In the genomic region with DNA sequence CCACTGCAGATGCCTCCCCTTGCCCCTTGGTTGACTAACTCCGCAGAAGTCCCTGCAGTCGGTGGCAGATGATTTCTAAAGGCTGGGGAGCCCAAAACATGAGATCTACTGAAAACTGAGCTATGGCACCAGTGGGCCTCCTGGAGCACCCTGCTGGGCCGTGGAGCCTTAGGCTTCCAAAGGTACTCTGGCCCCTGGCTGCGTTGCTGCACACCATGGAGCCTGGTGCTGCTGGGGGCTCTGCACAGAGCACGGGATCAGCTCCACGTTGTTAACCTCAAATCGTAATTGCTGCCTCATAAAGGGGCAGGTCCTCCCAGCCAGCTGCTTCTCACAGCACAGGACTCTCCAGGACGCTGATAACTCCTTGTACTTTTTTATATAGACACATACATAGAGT, we compare ENCODE assay signal across 25 cellular contexts.
DNase-seq lines count a peak whose midpoint lies in the region; FAIRE-seq and TF ChIP-seq lines count a peak whose summit lies in the region.
"Had no signal": no experiment of that assay in that cellular context is flagged by ENCODE, and none has a peak within 500 bp of the region (broad histone marks: within the 10 kb centered on the region; RNA-seq: fewer than 3 reads in every experiment).

No MANE protein-coding gene starts in this region.

- CTCF ChIA-PET in H1 (lab: Charles Lee; ENCODE audit: partially characterized antibody) = interaction anchor here (0.6 to 2.3 kb wide), 5 partner anchors 9 to 1363 kb away, joined by 3 to 7 read pairs (median 3); no protein-coding TSS in a partner anchor

- 89% methylated on average over 8 of the region's 8 CpGs; no CpG with 5 or more reads in 1 of the 2 experiments for WGBS in H1 (ENCODE audit: extremely low coverage in 1 of 2, insufficient coverage in 1 of 2, insufficient read length in 1 of 2, insufficient replicate concordance in 2 of 2, low coverage in 1 of 2, low lambda C conversion rate in 2 of 2, missing lambda C conversion rate in 1 of 2), 2 experiments
- WGBS in neuronal stem cell (ENCODE audit: extremely low coverage in 2 of 2, insufficient read length in 2 of 2, insufficient replicate concordance in 1 of 2), 2 donors = no CpG with 5 or more reads among the region's 8 CpGs

- H4K91ac ChIP-seq in H1 (replicated peaks; ENCODE audit: insufficient read length, low read length) (no peak overlapping the region), neuronal stem cell (ENCODE audit: low read depth, low read length, poor library complexity) (no peak overlapping the region)

- DNase-seq in NCI-H2227 (lab: John Stamatoyannopoulos, UW; ENCODE audit: unreplicated experiment) = peak; percentile 45
- no peak for DNase-seq in NCI-H2227 treated with DMSO at 0.1 percent for 48 hours (lab: John Stamatoyannopoulos, UW)
- DNase-seq in H1 (ENCODE audit: low read depth in 1 of 2, low spot score in 2 of 2) = no peak
- DNase-seq in neuronal stem cell (ENCODE audit: low spot score) = no peak
- peak; percentile 16 for DNase-seq in retina
- DNase-seq in NCI-H524 treated with DMSO at 0.1 percent for 48 hours (lab: John Stamatoyannopoulos, UW) = no peak
- DNase-seq in DMS53 (lab: John Stamatoyannopoulos, UW) = no peak
- DNase-seq in Peyer's patch = no peak
- DNase-seq: AML-193; Caco-2; Calu3; CD4-positive, alpha-beta T cell; CD8-positive, alpha-beta T cell; DMS79; DND-41; EL; GDM1 had no signal

- H4K5ac ChIP-seq in H1 (ENCODE audit: insufficient read length, low read depth, low read length) = no peak overlapping the region

- no peaks in the 10 kb centered on the region for H3K79me1 ChIP-seq in H1 (ENCODE audit: low read depth, low read length)
- no peaks in the 10 kb centered on the region for H3K79me1 ChIP-seq in neuronal stem cell (ENCODE audit: low read depth, low read length)

- H2BK5ac ChIP-seq in H1 (ENCODE audit: low read depth, low read length) (no peak overlapping the region), neuronal stem cell (ENCODE audit: low read length) (no peak overlapping the region)

- H4K8ac ChIP-seq in H1 (ENCODE audit: extremely low read depth, insufficient read depth, low read length) = peak overlapping the region; percentile 51; the same call in 1 of the 2 replicates
- H4K8ac ChIP-seq in neuronal stem cell (ENCODE audit: low read depth, low read length) = peak overlapping the region; percentile 72

- no peak overlapping the region for H3K14ac ChIP-seq in H1 (ENCODE audit: insufficient read length)
- no peak overlapping the region for H3K14ac ChIP-seq in neuronal stem cell (ENCODE audit: low read length)

- H3K27me3 ChIP-seq in H1 (replicated peaks in 1 of 4; ENCODE audit: control insufficient read depth in 3 of 4, extremely low read depth in 1 of 4, insufficient read depth in 3 of 4, low read length in 3 of 4) = no peaks in the 10 kb centered on the region
- no peaks in the 10 kb centered on the region for H3K27me3 ChIP-seq in neuronal stem cell (ENCODE audit: control insufficient read depth in 3 of 3, insufficient read depth in 3 of 3, low read depth in 1 of 3, low read length in 3 of 3)
- no peaks in the 10 kb centered on the region for H3K27me3 ChIP-seq in Peyer's patch
- H3K27me3 ChIP-seq: BLaER1 treated with 17β-estradiol and CSF1 and Interleukin-3, amounts not matched to agents 10 nM and 100 nM had no signal

- H3K23me2 ChIP-seq in H1 (ENCODE audit: low read depth, low read length) = no peaks in the 10 kb centered on the region

- H4K20me1 ChIP-seq in H1 (replicated peaks in 1 of 2; ENCODE audit: control insufficient read depth in 1 of 2, insufficient read depth in 2 of 2, low read length in 2 of 2) = no peaks in the 10 kb centered on the region
- H4K20me1 ChIP-seq: BLaER1 treated with 17β-estradiol and CSF1 and Interleukin-3, amounts not matched to agents 10 nM and 100 nM had no signal

- H3K4me3 ChIP-seq in H1 (ENCODE audit: extremely low read depth in 1 of 4, insufficient read depth in 2 of 4, low read depth in 3 of 4, low read length in 4 of 4) = no peak overlapping the region
- H3K4me3 ChIP-seq in neuronal stem cell (ENCODE audit: low read length in 2 of 2) = peak overlapping the region in 1 of 2 donors; percentile 18
- no peak overlapping the region for H3K4me3 ChIP-seq in Peyer's patch
- H3K4me3 ChIP-seq: A549; BLaER1 treated with 17β-estradiol and CSF1 and Interleukin-3, amounts not matched to agents 10 nM and 100 nM; GM12878 had no signal

- H2AFZ ChIP-seq in H1 (ENCODE audit: low read length) = no peak overlapping the region
- no peak overlapping the region for H2AFZ ChIP-seq in neuronal stem cell (ENCODE audit: low read length)

- no peaks in the 10 kb centered on the region for H3K79me2 ChIP-seq in H1 (ENCODE audit: control insufficient read depth in 1 of 2, insufficient read depth in 2 of 2, low read length in 2 of 2)

- no peak for TF ChIP-seq EP300 in H1 (IDR thresholded peaks at IDR 0.05; ENCODE audit: borderline replicate concordance in 1 of 2, low read depth in 2 of 2, low read length in 2 of 2)

- TF ChIP-seq POLR2A in H1 (IDR thresholded peaks at IDR 0.05; ENCODE audit: control extremely low read depth in 1 of 2, low read depth in 2 of 2, low read length in 2 of 2) = no peak
- TF ChIP-seq POLR2A in Peyer's patch (IDR thresholded peaks at IDR 0.05) = no peak

- TF ChIP-seq CTCF in H1 (IDR thresholded peaks at IDR 0.05; ENCODE audit: control extremely low read depth in 1 of 3, insufficient read depth in 1 of 3, low read depth in 1 of 3, low read length in 3 of 3) (no peak), Peyer's patch (IDR thresholded peaks at IDR 0.05) (no peak)

- H2BK15ac ChIP-seq in H1 (ENCODE audit: low read length) = no peak overlapping the region
- H2BK15ac ChIP-seq in neuronal stem cell (ENCODE audit: low read length) = no peak overlapping the region

- no peaks in the 10 kb centered on the region for H3K36me3 ChIP-seq in H1 (ENCODE audit: control insufficient read depth in 2 of 4, insufficient read depth in 4 of 4, low read length in 3 of 4)
- H3K36me3 ChIP-seq in neuronal stem cell (replicated peaks in 1 of 2; ENCODE audit: control insufficient read depth in 2 of 2, insufficient read depth in 2 of 2, low read length in 2 of 2) = no peaks in the 10 kb centered on the region
- H3K36me3 ChIP-seq in Peyer's patch = no peaks in the 10 kb centered on the region
- H3K36me3 ChIP-seq: BLaER1 treated with 17β-estradiol and CSF1 and Interleukin-3, amounts not matched to agents 10 nM and 100 nM had no signal

- H2BK12ac ChIP-seq in H1 (ENCODE audit: low read depth, low read length) = no peak overlapping the region
- no peak overlapping the region for H2BK12ac ChIP-seq in neuronal stem cell (ENCODE audit: low read length)

- no peak overlapping the region for H3K9ac ChIP-seq in H1 (replicated peaks in 1 of 4; ENCODE audit: extremely low read depth in 1 of 4, low read depth in 3 of 4, low read length in 3 of 4)
- H3K9ac ChIP-seq in neuronal stem cell (ENCODE audit: low read depth, low read length, poor library complexity) = no peak overlapping the region
- H3K9ac ChIP-seq: BLaER1 treated with 17β-estradiol and CSF1 and Interleukin-3, amounts not matched to agents 10 nM and 100 nM had no signal

- no peak for FAIRE-seq in H1 (lab: Jason Lieb, UNC)
- FAIRE-seq: A549, D721Med, GM12878, GM12892, GM18507 had no signal

- H3K9me3 ChIP-seq in H1 (ENCODE audit: insufficient read depth in 2 of 2, low read depth in 1 of 2, low read length in 1 of 2) = no peaks in the 10 kb centered on the region
- no peaks in the 10 kb centered on the region for H3K9me3 ChIP-seq in neuronal stem cell (replicated peaks in 1 of 2; ENCODE audit: control insufficient read depth in 2 of 2, insufficient read depth in 1 of 2, low read depth in 1 of 2, low read length in 2 of 2)
- no peaks in the 10 kb centered on the region for H3K9me3 ChIP-seq in Peyer's patch
- H3K9me3 ChIP-seq: A549; BLaER1 treated with 17β-estradiol and CSF1 and Interleukin-3, amounts not matched to agents 10 nM and 100 nM; Caco-2 had no signal

- H3K4ac ChIP-seq in H1 (replicated peaks; ENCODE audit: insufficient read length, low read depth, low read length) (no peak overlapping the region), neuronal stem cell (ENCODE audit: low read length) (no peak overlapping the region)

- no peak overlapping the region for H3K4me2 ChIP-seq in H1 (ENCODE audit: insufficient read depth in 1 of 2, low read depth in 2 of 2, low read length in 2 of 2)
- H3K4me2 ChIP-seq in neuronal stem cell (ENCODE audit: insufficient read depth, low read length, poor library complexity, severe bottlenecking) = no peak overlapping the region
- H3K4me2 ChIP-seq: A549; BLaER1 treated with 17β-estradiol and CSF1 and Interleukin-3, amounts not matched to agents 10 nM and 100 nM had no signal

- H3K56ac ChIP-seq in H1 (replicated peaks; ENCODE audit: insufficient read length, low read depth, low read length) = no peak overlapping the region

- POLR2A ChIA-PET in H1 (lab: Charles Lee; ENCODE audit: partially characterized antibody) = no interaction called here

- no peak overlapping the region for H3K27ac ChIP-seq in H1 (ENCODE audit: low read depth, low read length)
- H3K27ac ChIP-seq in neuronal stem cell (replicated peaks; ENCODE audit: low read length) = no peak overlapping the region
- no peak overlapping the region for H3K27ac ChIP-seq in Peyer's patch
- H3K27ac ChIP-seq: 22Rv1; A549; BLaER1 treated with 17β-estradiol and CSF1 and Interleukin-3, amounts not matched to agents 10 nM and 100 nM; C4-2B had no signal

- H3K18ac ChIP-seq in H1 (ENCODE audit: extremely low read depth, low read length) (no peak overlapping the region), neuronal stem cell (ENCODE audit: low read length) (peak overlapping the region; percentile 44)

- no peak for TF ChIP-seq RAD21 in H1 (IDR thresholded peaks at IDR 0.05 in 1 of 2, conservative IDR thresholded peaks at IDR 0.05 in 1 of 2; ENCODE audit: low read depth in 2 of 2, low read length in 2 of 2)

- H2AK5ac ChIP-seq in H1 (ENCODE audit: low read depth, low read length) (no peak overlapping the region), neuronal stem cell (ENCODE audit: low read depth, low read length) (no peak overlapping the region)

- no peak overlapping the region for H2BK120ac ChIP-seq in H1 (replicated peaks; ENCODE audit: low read depth, low read length)
- peak overlapping the region; percentile 83 for H2BK120ac ChIP-seq in neuronal stem cell (ENCODE audit: low read depth, low read length)

- H3K23ac ChIP-seq in H1 (ENCODE audit: insufficient read length) (no peak overlapping the region), neuronal stem cell (ENCODE audit: low read depth, low read length, poor library complexity) (peak overlapping the region; percentile 80)

- no peak overlapping the region for H2BK20ac ChIP-seq in H1 (ENCODE audit: low read length)

- H3K4me1 ChIP-seq in H1 (replicated peaks in 1 of 4; ENCODE audit: control insufficient read depth in 3 of 4, insufficient read depth in 4 of 4, low read length in 3 of 4) (no peaks in the 10 kb centered on the region), neuronal stem cell (ENCODE audit: control insufficient read depth in 2 of 2, insufficient read depth in 1 of 2, low read depth in 1 of 2, low read length in 2 of 2) (peaks cover 0 to 5% of the 10 kb centered on the region in 2 donors), Peyer's patch (no peaks in the 10 kb centered on the region)
- H3K4me1 ChIP-seq: A549; BLaER1 treated with 17β-estradiol and CSF1 and Interleukin-3, amounts not matched to agents 10 nM and 100 nM had no signal

TF ChIP-seq in H1, 55 proteins besides CTCF, POLR2A, EP300 and RAD21 (continues in another document):
- TF ChIP-seq RXRA (IDR thresholded peaks at IDR 0.05; ENCODE audit: insufficient read depth, low read depth, low read length) (no peak), MAFK (IDR thresholded peaks at IDR 0.05; ENCODE audit: low read depth, low read length) (no peak)

Comparison
In these comparisons a context has a peak if more than half of its experiments do, and no peak if none do; other contexts are left out.
1. DNase-seq: peak in NCI-H2227 (single experiment) and retina (single experiment); none in NCI-H2227 treated with DMSO at 0.1 percent for 48 hours (single experiment), H1 (0 of 2), neuronal stem cell (single experiment), NCI-H524 treated with DMSO at 0.1 percent for 48 hours (single experiment), DMS53 (single experiment) and Peyer's patch (0 of 3).